ENCODE assay signal across 13 cellular contexts in genomic region chr16:2501938-2502900, GRCh38. TPM values are rescaled to one million over a fixed set of nuclear protein-coding genes. Genes with fewer than 3 reads are reported as not detected.
DNase-seq lines count a peak whose midpoint lies in the region; ATAC-seq and TF ChIP-seq lines count a peak whose summit lies in the region.
"Had no signal": no experiment of that assay in that cellular context is flagged by ENCODE, and none has a peak within 500 bp of the region (broad histone marks: within the 10 kb centered on the region; RNA-seq: fewer than 3 reads in every experiment).

No MANE protein-coding gene starts in this region.

- CTCF ChIA-PET in WTC11 (lab: Charles Lee), result interaction anchor here (0.5 to 3.5 kb wide), 59 partner anchors 10 to 498 kb away, joined by 3 to 57 read pairs (median 6); partner anchors contain the start of genes ABCA3, AMDHD2, ATP6V0C and CCNF

- no peak overlapping the region for H3T11ph ChIP-seq in H9 (ENCODE audit: low read length)

- H2BK15ac ChIP-seq in H9 (ENCODE audit: low read depth, low read length), result no peak overlapping the region

- intact Hi-C loops in stomach (cut with DNase I; ENCODE audit: low total_unique reads), result no loop called here

- H3K27ac ChIP-seq in H9 (ENCODE audit: insufficient read length, low read depth, low read length) (no peak overlapping the region), iPS-20b (ENCODE audit: low read length) (no peak overlapping the region), stomach (peak overlapping the region in 3 of 5 donors; percentile 42 to 71 (median 49)), brain microvascular endothelial cell (no peak overlapping the region)

- peaks cover 3% of the 10 kb centered on the region for H3K23me2 ChIP-seq in H9 (ENCODE audit: insufficient read length, low read depth, low read length, poor library complexity, severe bottlenecking)

- ATAC-seq in WTC11, result no peak
- no peak for ATAC-seq in GM18861 (IDR thresholded peaks at IDR 0.05; ENCODE audit: unreplicated experiment)
- no peak for ATAC-seq in stimulated activated effector memory CD8-positive, alpha-beta T cell treated with anti-CD3 and anti-CD28 coated beads, Interleukin-12 subunit alpha, Interleukin-12 subunit beta, amount 100 ng/mL, for 72 hours
- ATAC-seq in HG02588 (IDR thresholded peaks at IDR 0.05; ENCODE audit: unreplicated experiment), result no peak

- TF ChIP-seq CTCF in H9 (conservative IDR thresholded peaks at IDR 0.05) (no peak), WTC11 (IDR thresholded peaks at IDR 0.05) (no peak), stomach (IDR thresholded peaks at IDR 0.05) (no peak), brain microvascular endothelial cell (IDR thresholded peaks at IDR 0.05; ENCODE audit: low read depth, low read length, missing control alignments) (no peak)

- peaks cover 3 to 7% of the 10 kb centered on the region in 2 experiments for H3K4me1 Mint-ChIP-seq in H9
- peaks cover 4% of the 10 kb centered on the region for H3K4me1 Mint-ChIP-seq in WTC11
- no peaks in the 10 kb centered on the region for H3K4me1 Mint-ChIP-seq in stimulated activated effector memory CD8-positive, alpha-beta T cell treated with anti-CD3 and anti-CD28 coated beads, Interleukin-12 subunit alpha, Interleukin-12 subunit beta, amount 100 ng/mL, for 72 hours

- peaks cover 0 to 8% (median 0%) of the 10 kb centered on the region in 3 experiments; a peak in 4 of 7 replicates for H3K36me3 Mint-ChIP-seq in H9 (ENCODE audit: insufficient read depth in 1 of 3, low read depth in 3 of 3)
- H3K36me3 Mint-ChIP-seq in WTC11, result peaks cover 5% of the 10 kb centered on the region
- H3K36me3 Mint-ChIP-seq in stimulated activated effector memory CD8-positive, alpha-beta T cell treated with anti-CD3 and anti-CD28 coated beads, Interleukin-12 subunit alpha, Interleukin-12 subunit beta, amount 100 ng/mL, for 72 hours, result peaks cover 7% of the 10 kb centered on the region

- H4K8ac ChIP-seq in H9 (replicated peaks; ENCODE audit: insufficient read length, low read depth, low read length), result no peak overlapping the region

- H3K4me3 ChIP-seq in iPS-20b (ENCODE audit: low read length) (peak overlapping the region; percentile 68; the same call in 1 of the 2 replicates), stomach (no peak overlapping the region), brain microvascular endothelial cell (ENCODE audit: low read depth, low read length) (no peak overlapping the region)
- H3K4me3 ChIP-seq: skin epidermis had no signal

- DNase-seq in H9, result no peak
- no peak for DNase-seq in WTC11 (ENCODE audit: low spot score)
- DNase-seq in stomach, result no peak
- no peak for DNase-seq in stimulated activated effector memory CD8-positive, alpha-beta T cell treated with anti-CD3 and anti-CD28 coated beads, Interleukin-12 subunit alpha, Interleukin-12 subunit beta, amount 100 ng/mL, for 72 hours (ENCODE audit: low spot score in 2 of 2)
- no peak for DNase-seq in brain microvascular endothelial cell

- no peak overlapping the region for H3K14ac ChIP-seq in H9 (ENCODE audit: insufficient read depth, low read length)

- no peak overlapping the region for H4K91ac ChIP-seq in H9 (ENCODE audit: insufficient read length, low read depth, low read length)

- H3K36me3 ChIP-seq in iPS-20b (ENCODE audit: insufficient read depth, low read depth, low read length) (0 out of 2 replicates have a peak, but pooled peaks cover 6% of the 10 kb centered on the region), stomach (peaks cover 0 to 32% (median 27%) of the 10 kb centered on the region in 4 donors), brain microvascular endothelial cell (replicated peaks) (peaks cover 6% of the 10 kb centered on the region)

- H2BK120ac ChIP-seq in H9 (ENCODE audit: low read depth, low read length, poor library complexity, severe bottlenecking), result no peak overlapping the region

- H3K18ac ChIP-seq in H9 (ENCODE audit: insufficient read length, low read depth, low read length), result no peak overlapping the region

- no peak for TF ChIP-seq POLR2A in stomach (IDR thresholded peaks at IDR 0.05)

- no peak overlapping the region for H2BK12ac ChIP-seq in H9 (ENCODE audit: insufficient read length, low read depth, low read length)

- no CpG with 5 or more reads among the region's 18 CpGs for WGBS in H9 (ENCODE audit: extremely low coverage, insufficient read length, low lambda C conversion rate)
- WGBS in stomach, 5 donors, result 77 to 81% (median 78%) methylated on average over 13 to 18 of the region's 18 CpGs

- no peak for TF ChIP-seq EP300 in stomach (IDR thresholded peaks at IDR 0.05)

- H2AK5ac ChIP-seq in H9 (ENCODE audit: insufficient read length, low read length), result no peak overlapping the region

- in situ Hi-C loops in brain microvascular endothelial cell (cut with HindIII; ENCODE audit: low pct_ligation_motif_present, low sequenced_read_pairs), result no loop called here

- H3K9me3 Mint-ChIP-seq in H9 (no peaks in the 10 kb centered on the region), WTC11 (no peaks in the 10 kb centered on the region)
- H3K9me3 Mint-ChIP-seq in stimulated activated effector memory CD8-positive, alpha-beta T cell treated with anti-CD3 and anti-CD28 coated beads, Interleukin-12 subunit alpha, Interleukin-12 subunit beta, amount 100 ng/mL, for 72 hours, result no peaks in the 10 kb centered on the region
- H3K9me3 Mint-ChIP-seq: effector memory CD8-positive, alpha-beta T cell had no signal

- H3K56ac ChIP-seq in H9 (ENCODE audit: insufficient read length, low read depth, low read length), result no peak overlapping the region

- H4K5ac ChIP-seq in H9 (ENCODE audit: insufficient read length, low read depth, low read length), result no peak overlapping the region

- H3K4ac ChIP-seq in H9 (ENCODE audit: low read depth, low read length), result no peak overlapping the region

- H3K79me2 ChIP-seq in H9 (ENCODE audit: insufficient read depth, low read length), result no peaks in the 10 kb centered on the region

- H3K4me2 ChIP-seq in H9 (ENCODE audit: insufficient read depth, insufficient read length, low read length), result peak overlapping the region; percentile 25

- H3K4me1 ChIP-seq in H9 (ENCODE audit: insufficient read depth, low read length) (no peaks in the 10 kb centered on the region), iPS-20b (ENCODE audit: insufficient read depth, low read length) (peaks cover 4% of the 10 kb centered on the region; the same call in 1 of the 2 replicates), stomach (peaks cover 13 to 51% (median 35%) of the 10 kb centered on the region in 4 donors)

- no peak overlapping the region for H2BK5ac ChIP-seq in H9 (ENCODE audit: insufficient read length, low read length)

- no peaks in the 10 kb centered on the region for H3K79me1 ChIP-seq in H9 (ENCODE audit: insufficient read depth, low read depth, low read length, poor library complexity, severe bottlenecking)

- H2AFZ ChIP-seq in H9 (ENCODE audit: low read length), result no peak overlapping the region

- H4K20me1 ChIP-seq in H9 (ENCODE audit: control insufficient read depth, insufficient read depth, insufficient read length), result no peaks in the 10 kb centered on the region

- H3K23ac ChIP-seq in H9 (ENCODE audit: insufficient read length, low read depth, low read length), result no peak overlapping the region

- H3K27ac Mint-ChIP-seq in H9, result no peak overlapping the region; a peak in 1 of 7 replicates
- H3K27ac Mint-ChIP-seq in WTC11, result no peak overlapping the region
- H3K27ac Mint-ChIP-seq in stimulated activated effector memory CD8-positive, alpha-beta T cell treated with anti-CD3 and anti-CD28 coated beads, Interleukin-12 subunit alpha, Interleukin-12 subunit beta, amount 100 ng/mL, for 72 hours, result no peak overlapping the region
- H3K27ac Mint-ChIP-seq: effector memory CD8-positive, alpha-beta T cell had no signal

- H3K4me3 Mint-ChIP-seq in H9 (peak overlapping the region; percentile 24 to 68; a peak in 4 of 5 replicates), WTC11 (peak overlapping the region; percentile 49)
- no peak overlapping the region for H3K4me3 Mint-ChIP-seq in stimulated activated effector memory CD8-positive, alpha-beta T cell treated with anti-CD3 and anti-CD28 coated beads, Interleukin-12 subunit alpha, Interleukin-12 subunit beta, amount 100 ng/mL, for 72 hours
- H3K4me3 Mint-ChIP-seq: effector memory CD8-positive, alpha-beta T cell had no signal

- no peaks in the 10 kb centered on the region for H3K27me3 Mint-ChIP-seq in H9 (ENCODE audit: low read depth)
- H3K27me3 Mint-ChIP-seq in WTC11 (ENCODE audit: low read depth), result no peaks in the 10 kb centered on the region
- H3K27me3 Mint-ChIP-seq: effector memory CD8-positive, alpha-beta T cell had no signal

- H2BK20ac ChIP-seq in H9 (ENCODE audit: low read depth, low read length, poor library complexity, severe bottlenecking), result no peak overlapping the region

- no peak overlapping the region for H3K9ac ChIP-seq in H9 (ENCODE audit: extremely low read depth, insufficient read length, low read length)
- H3K9ac ChIP-seq in iPS-20b (ENCODE audit: low read depth, low read length), result peak overlapping the region; percentile 49; the same call in 1 of the 2 replicates

- POLR2A ChIA-PET in WTC11 (lab: Charles Lee), result interaction anchor here (0.6 to 1.5 kb wide), 8 partner anchors 18 to 347 kb away, joined by 3 to 13 read pairs (median 4); partner anchors contain the start of genes AMDHD2, ECI1, NTN3 and PDPK1

- H3K27me3 ChIP-seq in H9 (ENCODE audit: insufficient read depth, low read length), result no peaks in the 10 kb centered on the region
- H3K27me3 ChIP-seq in iPS-20b (ENCODE audit: insufficient read depth, low read length), result no peaks in the 10 kb centered on the region
- no peaks in the 10 kb centered on the region for H3K27me3 ChIP-seq in stomach
- no peaks in the 10 kb centered on the region for H3K27me3 ChIP-seq in brain microvascular endothelial cell (replicated peaks)

- no peaks in the 10 kb centered on the region for H3K9me3 ChIP-seq in H9 (ENCODE audit: control insufficient read depth, low read depth, low read length)
- no peaks in the 10 kb centered on the region for H3K9me3 ChIP-seq in iPS-20b (ENCODE audit: insufficient read depth, low read depth, low read length)
- H3K9me3 ChIP-seq in stomach, result no peaks in the 10 kb centered on the region

RNA-seq across cellular contexts. Expression of gene ATP6V0C, which starts 11.5 kb away (rescaled TPM):
- total RNA-seq in H9 (2021) (176 and 184 TPM in 2 replicates), WTC11 (2021) (193 to 212 TPM (median 193 TPM) in 3 replicates), stomach (100 to 1,000 TPM in 2 of 5 donors, 10 to 100 TPM in 2, 1 to 10 TPM in 1; 8.1 to 169 (median 68.3) TPM)
- polyA plus RNA-seq in stomach, result 100 to 1,000 TPM in 1 of 3 donors, 10 to 100 TPM in 2; 49.8 to 113 (median 82.3) TPM

RNA-seq across cellular contexts. Expression of gene AMDHD2, which starts 18.0 kb away (rescaled TPM):
- total RNA-seq in H9 (2021) (56.4 and 61.5 TPM in 2 replicates), WTC11 (2021) (60.1 to 70.9 TPM (median 60.3 TPM) in 3 replicates), stomach (10 to 100 TPM; 13.4 to 76.8 (median 28.7) TPM)
- polyA plus RNA-seq in stomach, result 10 to 100 TPM; 17.2 to 24.7 (median 21.1) TPM

RNA-seq across cellular contexts. Expression of gene TBC1D24, which starts 27.3 kb away (rescaled TPM):
- total RNA-seq in H9 (2021), result 19.0 and 19.8 TPM in 2 replicates
- total RNA-seq in WTC11 (2021), result 17.3 to 21.0 TPM (median 17.8 TPM) in 3 replicates
- total RNA-seq in stomach, result 10 to 100 TPM in 4 of 5 donors, 1 to 10 TPM in 1; 5.0 to 35.6 (median 18.7) TPM
- 1 to 10 TPM; 3.2 to 4.2 (median 3.4) TPM for polyA plus RNA-seq in stomach

RNA-seq across cellular contexts. Expression of gene CEMP1, which starts 29.0 kb away (rescaled TPM):
- not detected in 2 replicates for total RNA-seq in H9 (2021)
- 0.14 to 0.32 TPM (median 0.15 TPM) in 3 replicates for total RNA-seq in WTC11 (2021)
- total RNA-seq in stomach, result under 1 TPM in 1 of 5 donors, not detected in 4; 0.58 TPM
- polyA plus RNA-seq in stomach, result under 1 TPM in 2 of 3 donors, not detected in 1; 0.43 to 0.61 TPM
- total RNA-seq: Daoy, fibroblast of villous mesenchyme had no signal
- polyA plus RNA-seq: mammary epithelial cell had no signal

RNA-seq across cellular contexts. Expression of gene NTN3, which starts 31.1 kb away (rescaled TPM):
- total RNA-seq in H9 (2021) (1.3 TPM in 2 replicates), WTC11 (2021) (0.82 to 0.92 TPM (median 0.89 TPM) in 3 replicates), stomach (1 to 10 TPM in 1 of 5 donors, not detected in 4; 1.8 TPM)
- polyA plus RNA-seq in stomach, result not detected
- total RNA-seq: Daoy had no signal
- polyA plus RNA-seq: mammary epithelial cell had no signal

Comparison
In these comparisons a context has a peak if more than half of its experiments do, and no peak if none do; other contexts are left out.
1. H3K27ac ChIP-seq: peak in stomach (3 of 5); none in H9 (single experiment), iPS-20b (single experiment) and brain microvascular endothelial cell (single experiment).